Comparison of ENCODE assay signal across 15 cellular contexts in genomic region chr5:14842117-14842516, GRCh38. TPM values are rescaled to one million over a fixed set of nuclear protein-coding genes. Genes with fewer than 3 reads are reported as not detected.
DNase-seq lines count a peak whose midpoint lies in the region; ATAC-seq and TF ChIP-seq lines count a peak whose summit lies in the region.
"Had no signal": no experiment of that assay in that cellular context is flagged by ENCODE, and none has a peak within 500 bp of the region (broad histone marks: within the 10 kb centered on the region; RNA-seq: fewer than 3 reads in every experiment).

No MANE protein-coding gene starts in this region.

- no peak for ATAC-seq in GM18873 (IDR thresholded peaks at IDR 0.05; ENCODE audit: low FRiP score, unreplicated experiment)
- no peak for ATAC-seq in GM18868 (IDR thresholded peaks at IDR 0.05; ENCODE audit: unreplicated experiment)

- no peak overlapping the region for H3K4me2 ChIP-seq in OCI-LY7 (ENCODE audit: low read length)

- H3K4me1 ChIP-seq in OCI-LY7 (ENCODE audit: insufficient read depth, low read length, poor library complexity, severe bottlenecking) = peaks cover 12% of the 10 kb centered on the region
- H3K4me1 ChIP-seq in esophagus muscularis mucosa = no peaks in the 10 kb centered on the region

- TF ChIP-seq CTCF in OCI-LY7 (conservative IDR thresholded peaks at IDR 0.05; ENCODE audit: low read length) = no peak
- no peak for TF ChIP-seq CTCF in esophagus muscularis mucosa (IDR thresholded peaks at IDR 0.05)

- no peaks in the 10 kb centered on the region for H3K9me2 ChIP-seq in OCI-LY7 (ENCODE audit: insufficient read depth, low read length)

- intact Hi-C loops in OCI-LY7 (cut with micrococcal nuclease; ENCODE audit: unreplicated experiment) (no loop called here), esophagus muscularis mucosa (cut with DNase I) (no loop called here)

- H3K27me3 ChIP-seq in esophagus muscularis mucosa = no peaks in the 10 kb centered on the region

- CTCF ChIA-PET in OCI-LY7 (lab: Charles Lee; ENCODE audit: unreplicated experiment) = no interaction called here

- no peak overlapping the region for H3K27ac ChIP-seq in OCI-LY7 (ENCODE audit: low read depth, low read length, poor library complexity, severe bottlenecking)
- no peak overlapping the region for H3K27ac ChIP-seq in esophagus muscularis mucosa (replicated peaks in 1 of 4)

- POLR2A ChIA-PET in OCI-LY7 (lab: Charles Lee) = no interaction called here

- no peak overlapping the region for H2AFZ ChIP-seq in OCI-LY7 (ENCODE audit: low read length)

- peak; percentile 52 for DNase-seq in COLO668 (lab: John Stamatoyannopoulos, UW; ENCODE audit: unreplicated experiment)
- DNase-seq in NCI-H1092 treated with DMSO at 0.1 percent for 48 hours (lab: John Stamatoyannopoulos, UW) = peak; percentile 10
- DNase-seq in NCI-H2029 treated with DMSO at 0.1 percent for 48 hours (lab: John Stamatoyannopoulos, UW) = peak; percentile 38
- DNase-seq in OCI-LY7 (ENCODE audit: low spot score) = peak; percentile 23
- no peak for DNase-seq in esophagus muscularis mucosa (ENCODE audit: extremely low spot score)
- DNase-seq: CD4-positive, alpha-beta memory T cell; DMS 273 treated with DMSO at 0.1 percent for 48 hours; H9; IMR-90; Kasumi-1; NCI-H187 treated with DMSO at 0.1 percent for 48 hours; NCI-H345; SIG-M5 had no signal

- no peak overlapping the region for H3K4me3 ChIP-seq in OCI-LY7 (ENCODE audit: low read depth, low read length, poor library complexity, severe bottlenecking)
- no peak overlapping the region for H3K4me3 ChIP-seq in esophagus muscularis mucosa

- H3K36me3 ChIP-seq in OCI-LY7 (ENCODE audit: insufficient read depth, low read length) (peaks cover 18% of the 10 kb centered on the region), esophagus muscularis mucosa (peaks cover 0 to under 1% (median 0%) of the 10 kb centered on the region in 4 donors)

- 100% methylated on average over 3 of the region's 4 CpGs for WGBS in esophagus muscularis mucosa

- H3K79me2 ChIP-seq in OCI-LY7 (ENCODE audit: insufficient read depth, low read depth, low read length) = no peaks in the 10 kb centered on the region; the same call in 1 of the 2 replicates

- no peaks in the 10 kb centered on the region for H4K20me1 ChIP-seq in OCI-LY7 (ENCODE audit: insufficient read depth, low read length)

- H3K9me3 ChIP-seq in OCI-LY7 (ENCODE audit: low read length) = no peaks in the 10 kb centered on the region
- no peaks in the 10 kb centered on the region for H3K9me3 ChIP-seq in esophagus muscularis mucosa

- no TSS peak for BruUV-seq in OCI-LY7 (replicated peaks; lab: Mats Ljungman, UMichigan)

- TF ChIP-seq EP300 in esophagus muscularis mucosa (IDR thresholded peaks at IDR 0.05) = no peak

- no peak for TF ChIP-seq POLR2A in esophagus muscularis mucosa (IDR thresholded peaks at IDR 0.05; ENCODE audit: low read depth)

RNA-seq across cellular contexts. Expression of gene ANKH, which starts 29.5 kb away (rescaled TPM):
- 23.1 and 35.2 TPM in 2 replicates for total RNA-seq in OCI-LY7 (2014; rRNA removed; shearing (Covaris generic))
- total RNA-seq in OCI-LY7 (2022) (76.5 and 80.4 TPM in 2 replicates), esophagus muscularis mucosa (10 to 100 TPM; 33.4 to 49.4 (median 38.0) TPM)
